In the genomic region with DNA sequence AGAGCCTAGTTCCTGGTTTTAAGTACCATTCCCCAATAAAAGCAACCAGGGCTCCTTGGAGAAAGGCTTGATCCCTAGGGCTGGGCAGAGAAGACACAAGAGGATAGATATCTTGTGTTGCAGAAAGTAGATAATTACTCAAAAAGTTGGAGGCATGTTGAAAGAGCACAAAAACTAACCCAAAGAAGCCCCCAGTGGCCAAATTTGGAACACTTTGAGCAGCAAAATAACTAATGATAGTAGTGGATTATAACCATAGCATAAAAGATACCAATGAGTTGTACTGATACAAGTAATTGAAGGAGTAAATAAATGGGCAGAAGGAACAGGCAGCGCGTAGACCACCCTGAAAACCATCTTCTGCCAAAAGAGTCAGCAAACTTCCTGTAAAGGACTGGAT, we compare ENCODE assay signal across 11 cellular contexts. TPM values are rescaled to one million over a fixed set of nuclear protein-coding genes. Genes with fewer than 3 reads are reported as not detected.
DNase-seq lines count a peak whose midpoint lies in the region; TF ChIP-seq lines count a peak whose summit lies in the region.
"Had no signal": no experiment of that assay in that cellular context is flagged by ENCODE, and none has a peak within 500 bp of the region (broad histone marks: within the 10 kb centered on the region; RNA-seq: fewer than 3 reads in every experiment).

No MANE protein-coding gene starts in this region.

- TF ChIP-seq EP300 in suprapubic skin (IDR thresholded peaks at IDR 0.05) = no peak

- H2AFZ ChIP-seq in OCI-LY7 (ENCODE audit: low read length) (no peak overlapping the region), neuronal stem cell (ENCODE audit: low read length) (no peak overlapping the region)

- H3K79me1 ChIP-seq in neuronal stem cell (ENCODE audit: low read depth, low read length) = peaks cover 5% of the 10 kb centered on the region

- BruUV-seq in OCI-LY7 (replicated peaks; lab: Mats Ljungman, UMichigan) = no TSS peak

- TF ChIP-seq CTCF in OCI-LY7 (conservative IDR thresholded peaks at IDR 0.05; ENCODE audit: low read length) (peak; percentile 77), epithelial cell of esophagus (IDR thresholded peaks at IDR 0.05; ENCODE audit: insufficient read depth, low read depth, low read length, missing control alignments) (peak; percentile 31), suprapubic skin (IDR thresholded peaks at IDR 0.05) (peak; percentile 18)

- no peaks in the 10 kb centered on the region for H3K27me3 ChIP-seq in suprapubic skin
- H3K27me3 ChIP-seq in neuronal stem cell (ENCODE audit: control insufficient read depth in 3 of 3, insufficient read depth in 3 of 3, low read depth in 1 of 3, low read length in 3 of 3) = no peaks in the 10 kb centered on the region

- H4K20me1 ChIP-seq in OCI-LY7 (ENCODE audit: insufficient read depth, low read length) = peaks cover 16% of the 10 kb centered on the region

- no peak overlapping the region for H2BK15ac ChIP-seq in neuronal stem cell (ENCODE audit: low read length)

- H2BK12ac ChIP-seq in neuronal stem cell (ENCODE audit: low read length) = no peak overlapping the region

- H3K9me3 ChIP-seq in OCI-LY7 (ENCODE audit: low read length) (no peaks in the 10 kb centered on the region), suprapubic skin (no peaks in the 10 kb centered on the region), neuronal stem cell (replicated peaks in 1 of 2; ENCODE audit: control insufficient read depth in 2 of 2, insufficient read depth in 1 of 2, low read depth in 1 of 2, low read length in 2 of 2) (peaks cover 2 to 11% of the 10 kb centered on the region in 2 donors)
- H3K9me3 ChIP-seq: prostate gland had no signal

- CTCF ChIA-PET in activated CD4-positive, alpha-beta T cell treated with anti-CD3 and anti-CD28 coated beads, Interleukin-2, amount 10 ng/mL, durations not matched to agents 7 days and 5 days (lab: Charles Lee) = interaction anchor here (1.7 kb wide), 1 partner anchor 17 kb away, joined by 4 read pairs; no protein-coding TSS in a partner anchor
- CTCF ChIA-PET in OCI-LY7 (lab: Charles Lee; ENCODE audit: unreplicated experiment) = no interaction called here

- H3K4me1 Mint-ChIP-seq in activated CD4-positive, alpha-beta T cell treated with anti-CD3 and anti-CD28 coated beads, Interleukin-2, amount 10 ng/mL, durations not matched to agents 24 days and 14 days = peaks cover 48% of the 10 kb centered on the region
- H3K4me1 Mint-ChIP-seq in activated CD4-positive, alpha-beta T cell treated with anti-CD3 and anti-CD28 coated beads, Interleukin-2, amount 10 ng/mL, durations not matched to agents 7 days and 5 days = peaks cover 55% of the 10 kb centered on the region

- H3K4me1 ChIP-seq in OCI-LY7 (ENCODE audit: insufficient read depth, low read length, poor library complexity, severe bottlenecking) = no peaks in the 10 kb centered on the region
- H3K4me1 ChIP-seq in suprapubic skin = peaks cover 55% of the 10 kb centered on the region
- no peaks in the 10 kb centered on the region for H3K4me1 ChIP-seq in neuronal stem cell (ENCODE audit: control insufficient read depth in 2 of 2, insufficient read depth in 1 of 2, low read depth in 1 of 2, low read length in 2 of 2)
- H3K4me1 ChIP-seq: prostate gland had no signal

- H3K4me3 Mint-ChIP-seq in activated CD4-positive, alpha-beta T cell treated with anti-CD3 and anti-CD28 coated beads, Interleukin-2, amount 10 ng/mL, durations not matched to agents 24 days and 14 days = no peak overlapping the region
- no peak overlapping the region for H3K4me3 Mint-ChIP-seq in activated CD4-positive, alpha-beta T cell treated with anti-CD3 and anti-CD28 coated beads, Interleukin-2, amount 10 ng/mL, durations not matched to agents 7 days and 5 days

- H3K27ac ChIP-seq in OCI-LY7 (ENCODE audit: low read depth, low read length, poor library complexity, severe bottlenecking) = no peak overlapping the region
- no peak overlapping the region for H3K27ac ChIP-seq in suprapubic skin
- no peak overlapping the region for H3K27ac ChIP-seq in neuronal stem cell (replicated peaks; ENCODE audit: low read length)
- H3K27ac ChIP-seq: prostate gland had no signal

- H3K23ac ChIP-seq in neuronal stem cell (ENCODE audit: low read depth, low read length, poor library complexity) = no peak overlapping the region

- H3K9ac ChIP-seq in neuronal stem cell (ENCODE audit: low read depth, low read length, poor library complexity) = no peak overlapping the region

- WGBS in suprapubic skin = 90% methylated on average over 2 of the region's 2 CpGs
- WGBS in neuronal stem cell (ENCODE audit: extremely low coverage in 2 of 2, insufficient read length in 2 of 2, insufficient replicate concordance in 1 of 2), 2 donors = no CpG with 5 or more reads among the region's 2 CpGs

- no peak overlapping the region for H3K4me2 ChIP-seq in OCI-LY7 (ENCODE audit: low read length)
- no peak overlapping the region for H3K4me2 ChIP-seq in neuronal stem cell (ENCODE audit: insufficient read depth, low read length, poor library complexity, severe bottlenecking)

- H2BK120ac ChIP-seq in neuronal stem cell (ENCODE audit: low read depth, low read length) = no peak overlapping the region

- peaks cover 52% of the 10 kb centered on the region for H3K36me3 Mint-ChIP-seq in activated CD4-positive, alpha-beta T cell treated with anti-CD3 and anti-CD28 coated beads, Interleukin-2, amount 10 ng/mL, durations not matched to agents 24 days and 14 days (ENCODE audit: low read depth)
- peaks cover 38% of the 10 kb centered on the region for H3K36me3 Mint-ChIP-seq in activated CD4-positive, alpha-beta T cell treated with anti-CD3 and anti-CD28 coated beads, Interleukin-2, amount 10 ng/mL, durations not matched to agents 7 days and 5 days (ENCODE audit: low read depth)

- H3K9me3 Mint-ChIP-seq in activated CD4-positive, alpha-beta T cell treated with anti-CD3 and anti-CD28 coated beads, Interleukin-2, amount 10 ng/mL, durations not matched to agents 24 days and 14 days = no peaks in the 10 kb centered on the region
- no peaks in the 10 kb centered on the region for H3K9me3 Mint-ChIP-seq in activated CD4-positive, alpha-beta T cell treated with anti-CD3 and anti-CD28 coated beads, Interleukin-2, amount 10 ng/mL, durations not matched to agents 7 days and 5 days

- H3K79me2 ChIP-seq in OCI-LY7 (ENCODE audit: insufficient read depth, low read depth, low read length) = peaks cover 43% of the 10 kb centered on the region

- H3K18ac ChIP-seq in neuronal stem cell (ENCODE audit: low read length) = no peak overlapping the region

- H3K14ac ChIP-seq in neuronal stem cell (ENCODE audit: low read length) = no peak overlapping the region

- H3K9me2 ChIP-seq in OCI-LY7 (ENCODE audit: insufficient read depth, low read length) = no peaks in the 10 kb centered on the region

- H3K27ac Mint-ChIP-seq in activated CD4-positive, alpha-beta T cell treated with anti-CD3 and anti-CD28 coated beads, Interleukin-2, amount 10 ng/mL, durations not matched to agents 24 days and 14 days = no peak overlapping the region
- H3K27ac Mint-ChIP-seq in activated CD4-positive, alpha-beta T cell treated with anti-CD3 and anti-CD28 coated beads, Interleukin-2, amount 10 ng/mL, durations not matched to agents 7 days and 5 days = no peak overlapping the region

- H4K91ac ChIP-seq in neuronal stem cell (ENCODE audit: low read depth, low read length, poor library complexity) = no peak overlapping the region

- TF ChIP-seq POLR2A in suprapubic skin (IDR thresholded peaks at IDR 0.05) = no peak

- H2BK5ac ChIP-seq in neuronal stem cell (ENCODE audit: low read length) = no peak overlapping the region

- no peak overlapping the region for H2AK5ac ChIP-seq in neuronal stem cell (ENCODE audit: low read depth, low read length)

- POLR2A ChIA-PET in activated CD4-positive, alpha-beta T cell treated with anti-CD3 and anti-CD28 coated beads, Interleukin-2, amount 10 ng/mL, durations not matched to agents 7 days and 5 days (lab: Charles Lee) = no interaction called here
- POLR2A ChIA-PET in OCI-LY7 (lab: Charles Lee) = no interaction called here

- H3K27me3 Mint-ChIP-seq in activated CD4-positive, alpha-beta T cell treated with anti-CD3 and anti-CD28 coated beads, Interleukin-2, amount 10 ng/mL, durations not matched to agents 24 days and 14 days = no peaks in the 10 kb centered on the region
- no peaks in the 10 kb centered on the region for H3K27me3 Mint-ChIP-seq in activated CD4-positive, alpha-beta T cell treated with anti-CD3 and anti-CD28 coated beads, Interleukin-2, amount 10 ng/mL, durations not matched to agents 7 days and 5 days

- no peak overlapping the region for H3K4ac ChIP-seq in neuronal stem cell (ENCODE audit: low read length)

- peaks cover 86% of the 10 kb centered on the region for H3K36me3 ChIP-seq in OCI-LY7 (ENCODE audit: insufficient read depth, low read length)
- H3K36me3 ChIP-seq in suprapubic skin = peaks cover 25% of the 10 kb centered on the region
- H3K36me3 ChIP-seq in neuronal stem cell (replicated peaks in 1 of 2; ENCODE audit: control insufficient read depth in 2 of 2, insufficient read depth in 2 of 2, low read length in 2 of 2) = peaks cover 18 to 46% of the 10 kb centered on the region in 2 donors
- H3K36me3 ChIP-seq: prostate gland had no signal

- H4K8ac ChIP-seq in neuronal stem cell (ENCODE audit: low read depth, low read length) = no peak overlapping the region

- no peak overlapping the region for H3K4me3 ChIP-seq in OCI-LY7 (ENCODE audit: low read depth, low read length, poor library complexity, severe bottlenecking)
- no peak overlapping the region for H3K4me3 ChIP-seq in epithelial cell of esophagus (ENCODE audit: low read length)
- H3K4me3 ChIP-seq in suprapubic skin = no peak overlapping the region
- no peak overlapping the region for H3K4me3 ChIP-seq in neuronal stem cell (ENCODE audit: low read length in 2 of 2)
- H3K4me3 ChIP-seq: prostate gland had no signal

- DNase-seq in activated CD4-positive, alpha-beta T cell treated with anti-CD3 and anti-CD28 coated beads, Interleukin-2, amount 10 ng/mL, durations not matched to agents 24 days and 14 days = peak; percentile 68
- no peak for DNase-seq in activated CD4-positive, alpha-beta T cell treated with anti-CD3 and anti-CD28 coated beads, Interleukin-2, amount 10 ng/mL, durations not matched to agents 7 days and 5 days
- no peak for DNase-seq in OCI-LY7 (ENCODE audit: low spot score)
- no peak for DNase-seq in epithelial cell of esophagus (ENCODE audit: low read depth)
- DNase-seq in suprapubic skin (ENCODE audit: low spot score in 2 of 2) = no peak
- no peak for DNase-seq in neuronal stem cell (ENCODE audit: low spot score)
- DNase-seq in effector CD4-positive, alpha-beta T cell = no peak
- DNase-seq in DMS114 treated with DMSO at 0.1 percent for 48 hours (lab: John Stamatoyannopoulos, UW; ENCODE audit: unreplicated experiment) = no peak
- DNase-seq: activated effector memory CD4-positive, alpha-beta T cell treated with Interleukin-2 at 50 U/mL for 16 hours had no signal

- intact Hi-C loops in activated CD4-positive, alpha-beta T cell treated with anti-CD3 and anti-CD28 coated beads, Interleukin-2, amount 10 ng/mL, durations not matched to agents 24 days and 14 days (cut with micrococcal nuclease) = no loop called here
- intact Hi-C loops in OCI-LY7 (cut with micrococcal nuclease; ENCODE audit: unreplicated experiment) = no loop called here

RNA-seq across cellular contexts. Expression of a gene that starts 12.0 kb away (rescaled TPM):
- 95.5 and 97.9 TPM in 2 replicates for total RNA-seq in activated CD4-positive, alpha-beta T cell treated with anti-CD3 and anti-CD28 coated beads, Interleukin-2, amount 10 ng/mL, durations not matched to agents 24 days and 14 days
- total RNA-seq in activated CD4-positive, alpha-beta T cell treated with anti-CD3 and anti-CD28 coated beads, Interleukin-2, amount 10 ng/mL, durations not matched to agents 7 days and 5 days = 10 to 100 TPM; 35.8 to 40.2 TPM
- 60.3 and 71.5 TPM in 2 replicates for total RNA-seq in OCI-LY7 (2014; rRNA removed; shearing (Covaris generic))
- total RNA-seq in OCI-LY7 (2022) (50.5 and 65.3 TPM in 2 replicates), suprapubic skin (100 to 1,000 TPM in 1 of 4 donors, 10 to 100 TPM in 3; 72.1 to 216 (median 88.7) TPM)
- polyA plus RNA-seq in neuronal stem cell (2013, experiment 1 of 2) = 64.4 TPM
- 64.4 TPM for polyA plus RNA-seq in neuronal stem cell (2013, experiment 2 of 2)

RNA-seq across cellular contexts. Expression of a gene that starts 12.1 kb away (rescaled TPM):
- total RNA-seq in activated CD4-positive, alpha-beta T cell treated with anti-CD3 and anti-CD28 coated beads, Interleukin-2, amount 10 ng/mL, durations not matched to agents 24 days and 14 days = 42.0 and 46.2 TPM in 2 replicates
- 10 to 100 TPM; 47.5 to 50.7 TPM for total RNA-seq in activated CD4-positive, alpha-beta T cell treated with anti-CD3 and anti-CD28 coated beads, Interleukin-2, amount 10 ng/mL, durations not matched to agents 7 days and 5 days
- 50.8 and 53.1 TPM in 2 replicates for total RNA-seq in OCI-LY7 (2014; rRNA removed; shearing (Covaris generic))
- total RNA-seq in OCI-LY7 (2022) (53.6 and 63.6 TPM in 2 replicates), suprapubic skin (100 to 1,000 TPM; 143 to 311 (median 175) TPM)
- 39.5 TPM for polyA plus RNA-seq in neuronal stem cell (2013, experiment 1 of 2)
- 37.0 TPM for polyA plus RNA-seq in neuronal stem cell (2013, experiment 2 of 2)

RNA-seq across cellular contexts. Expression of a gene that starts 38.0 kb away (rescaled TPM):
- total RNA-seq in activated CD4-positive, alpha-beta T cell treated with anti-CD3 and anti-CD28 coated beads, Interleukin-2, amount 10 ng/mL, durations not matched to agents 24 days and 14 days = not detected in 2 replicates
- total RNA-seq in activated CD4-positive, alpha-beta T cell treated with anti-CD3 and anti-CD28 coated beads, Interleukin-2, amount 10 ng/mL, durations not matched to agents 7 days and 5 days = under 1 TPM; 0.30 to 0.37 TPM
- 1.3 TPM in 1 of 2 replicates, not detected in the other for total RNA-seq in OCI-LY7 (2014; rRNA removed; shearing (Covaris generic))
- total RNA-seq in OCI-LY7 (2022) (not detected in 2 replicates), suprapubic skin (10 to 100 TPM; 27.4 to 42.3 (median 29.3) TPM)
- polyA plus RNA-seq in neuronal stem cell (2013, experiment 1 of 2) = 0.35 TPM
- polyA plus RNA-seq in neuronal stem cell (2013, experiment 2 of 2) = 0.26 TPM
- total RNA-seq: glomerular endothelial cell had no signal

Comparison
In these comparisons a context has a peak if more than half of its experiments do, and no peak if none do; other contexts are left out.
1. CTCF ChIP-seq: peak in every context shown above with its lines; median percentile 77 in OCI-LY7; 31 in epithelial cell of esophagus; 18 in suprapubic skin.
2. RNA of a gene that starts 38.0 kb away (total RNA-seq): 27.4 to 42.3 TPM in suprapubic skin; 1.3 TPM in OCI-LY7, 0.30 to 0.37 TPM in activated CD4-positive, alpha-beta T cell treated with anti-CD3 and anti-CD28 coated beads, Interleukin-2, amount 10 ng/mL, durations not matched to agents 7 days and 5 days and not detected in activated CD4-positive, alpha-beta T cell treated with anti-CD3 and anti-CD28 coated beads, Interleukin-2, amount 10 ng/mL, durations not matched to agents 24 days and 14 days; every median in the first group is over 10 times any median in the second.